ENCODE assay signal across 8 cellular contexts in the genomic region with DNA sequence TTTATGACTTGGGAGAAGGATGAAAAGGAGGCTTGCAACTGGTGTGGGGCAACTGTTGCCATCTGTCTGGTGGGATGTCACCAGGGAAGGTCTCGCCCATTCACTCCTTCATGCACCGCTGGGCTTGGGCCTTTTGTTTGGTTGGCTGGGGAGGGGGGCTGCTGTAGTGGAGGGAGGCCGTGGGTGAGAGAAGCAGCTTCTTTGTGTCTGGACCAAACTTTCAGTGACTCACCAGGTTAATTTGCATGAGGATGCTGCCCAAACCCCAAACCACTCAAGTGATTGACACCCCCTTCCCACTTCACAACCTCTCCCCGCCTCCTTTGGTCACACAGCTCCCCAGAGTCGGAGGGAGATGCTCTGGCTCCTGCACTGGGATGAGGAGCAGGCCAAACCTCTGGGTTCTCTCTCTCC. TPM values are rescaled to one million over a fixed set of nuclear protein-coding genes. Genes with fewer than 3 reads are reported as not detected.
DNase-seq lines count a peak whose midpoint lies in the region; ATAC-seq and TF ChIP-seq lines count a peak whose summit lies in the region.

No MANE protein-coding gene starts in this region.

- H3K27ac ChIP-seq in OCI-LY3 (ENCODE audit: low read length) (peak overlapping the region; percentile 84), angular gyrus (ENCODE audit: low read depth, low read length) (peak overlapping the region; percentile 79), testis (peak overlapping the region in 1 of 2 donors; percentile 91)
- H3K27ac ChIP-seq in naive thymus-derived CD4-positive, alpha-beta T cell (ENCODE audit: low read depth, low read length) = peak overlapping the region; percentile 98

- peak overlapping the region; percentile 85 to 100 (median 99) for H3K27ac Mint-ChIP-seq in naive thymus-derived CD4-positive, alpha-beta T cell
- no peak overlapping the region for H3K27ac Mint-ChIP-seq in osteocyte (ENCODE audit: unreplicated experiment)

- H3K4me1 Mint-ChIP-seq in naive thymus-derived CD4-positive, alpha-beta T cell = peaks cover 61 to 92% (median 85%) of the 10 kb centered on the region in 7 donors
- H3K4me1 Mint-ChIP-seq in osteocyte (ENCODE audit: unreplicated experiment) = peaks cover 28% of the 10 kb centered on the region

- no peaks in the 10 kb centered on the region for H4K20me1 ChIP-seq in OCI-LY3 (ENCODE audit: insufficient read depth, low read length)

- H3K4me3 ChIP-seq in OCI-LY3 (ENCODE audit: low read length) = peak overlapping the region; percentile 73
- H3K4me3 ChIP-seq in naive thymus-derived CD4-positive, alpha-beta T cell (ENCODE audit: low read length) = peak overlapping the region; percentile 29
- no peak overlapping the region for H3K4me3 ChIP-seq in testis

- no peaks in the 10 kb centered on the region for H3K27me3 Mint-ChIP-seq in naive thymus-derived CD4-positive, alpha-beta T cell
- H3K27me3 Mint-ChIP-seq in osteocyte (ENCODE audit: unreplicated experiment) = peaks cover 52% of the 10 kb centered on the region

- no peak for TF ChIP-seq POLR2A in testis (IDR thresholded peaks at IDR 0.05)

- peak; percentile 30 for ATAC-seq in HG03139 (IDR thresholded peaks at IDR 0.05; ENCODE audit: unreplicated experiment)
- no peak for ATAC-seq in naive thymus-derived CD4-positive, alpha-beta T cell

- H3K4me3 Mint-ChIP-seq in naive thymus-derived CD4-positive, alpha-beta T cell = peak overlapping the region; percentile 61 to 89 (median 82)
- no peak overlapping the region for H3K4me3 Mint-ChIP-seq in osteocyte (ENCODE audit: unreplicated experiment)

- no peaks in the 10 kb centered on the region for H3K36me3 ChIP-seq in OCI-LY3 (replicated peaks; ENCODE audit: low read depth, low read length)
- no peaks in the 10 kb centered on the region for H3K36me3 ChIP-seq in naive thymus-derived CD4-positive, alpha-beta T cell (ENCODE audit: control insufficient read depth in 2 of 3, insufficient read depth in 3 of 3, low read length in 3 of 3)
- no peaks in the 10 kb centered on the region for H3K36me3 ChIP-seq in testis (ENCODE audit: low read depth, missing control alignments)

- no peaks in the 10 kb centered on the region for H3K79me2 ChIP-seq in OCI-LY3 (ENCODE audit: low read length)

- intact Hi-C loops in naive thymus-derived CD4-positive, alpha-beta T cell (cut with micrococcal nuclease) = loop anchor here (5.0 to 10.0 kb wide), 10 partner anchors 300 to 1960 kb away; a partner anchor contains a TSS
- intact Hi-C loops in testis (cut with DNase I; ENCODE audit: low total_unique reads) = loop anchor here (5.0 kb wide), 1 partner anchor 53 kb away; no protein-coding TSS in a partner anchor

- CTCF ChIA-PET in naive thymus-derived CD4-positive, alpha-beta T cell (lab: Charles Lee) = interaction anchor here (1.2 to 9.7 kb wide), 7 partner anchors 12 to 163 kb away, joined by 4 to 215 read pairs (median 79); a partner anchor contains a TSS

- DNase-seq in NCI-H524 (lab: John Stamatoyannopoulos, UW) (peak; percentile 48 to 55), NCI-H524 treated with DMSO at 0.1 percent for 48 hours (lab: John Stamatoyannopoulos, UW) (no peak), osteocyte (ENCODE audit: extremely low spot score, unreplicated experiment) (no peak), testis (no peak)
- peak in 3 of 9 donors; percentile 18 to 72 (median 55) for DNase-seq in naive thymus-derived CD4-positive, alpha-beta T cell

- H3K9me3 Mint-ChIP-seq in naive thymus-derived CD4-positive, alpha-beta T cell = no peaks in the 10 kb centered on the region
- no peaks in the 10 kb centered on the region for H3K9me3 Mint-ChIP-seq in osteocyte (ENCODE audit: unreplicated experiment)

- H3K4me1 ChIP-seq in OCI-LY3 (ENCODE audit: low read length) (peaks cover 84% of the 10 kb centered on the region), testis (peaks cover 20% of the 10 kb centered on the region)
- H3K4me1 ChIP-seq in naive thymus-derived CD4-positive, alpha-beta T cell (ENCODE audit: control insufficient read depth in 2 of 2, insufficient read depth in 2 of 2, low read length in 2 of 2) = peaks cover 76% of the 10 kb centered on the region in 2 donors

- TF ChIP-seq CTCF in OCI-LY3 (IDR thresholded peaks at IDR 0.05; ENCODE audit: low read depth, low read length) (no peak), osteocyte (IDR thresholded peaks at IDR 0.05) (no peak), testis (IDR thresholded peaks at IDR 0.05) (no peak)

- H3K4me2 ChIP-seq in OCI-LY3 (ENCODE audit: low read length) = peak overlapping the region; percentile 80

- no peaks in the 10 kb centered on the region for H3K36me3 Mint-ChIP-seq in naive thymus-derived CD4-positive, alpha-beta T cell
- no peaks in the 10 kb centered on the region for H3K36me3 Mint-ChIP-seq in osteocyte (ENCODE audit: unreplicated experiment)

- 66 to 74% methylated on average over 4 to 5 of the region's 5 CpGs for WGBS in testis, 2 donors

- H3K27me3 ChIP-seq in OCI-LY3 (ENCODE audit: low read depth, low read length) (no peaks in the 10 kb centered on the region), testis (no peaks in the 10 kb centered on the region)
- H3K27me3 ChIP-seq in naive thymus-derived CD4-positive, alpha-beta T cell (ENCODE audit: control insufficient read depth in 2 of 2, insufficient read depth in 2 of 2, low read length in 2 of 2) = no peaks in the 10 kb centered on the region

- H2AFZ ChIP-seq in OCI-LY3 (ENCODE audit: low read depth, low read length) = no peak overlapping the region

- H3K9ac ChIP-seq in OCI-LY3 (ENCODE audit: low read length) = peak overlapping the region; percentile 74

- H3K9me3 ChIP-seq in OCI-LY3 (ENCODE audit: insufficient read depth, low read length) (no peaks in the 10 kb centered on the region; the same call in 1 of the 2 replicates), testis (no peaks in the 10 kb centered on the region)
- no peaks in the 10 kb centered on the region for H3K9me3 ChIP-seq in naive thymus-derived CD4-positive, alpha-beta T cell (ENCODE audit: control insufficient read depth in 2 of 3, low read length in 3 of 3)

- POLR2A ChIA-PET in naive thymus-derived CD4-positive, alpha-beta T cell (lab: Charles Lee) = interaction anchor here (1.7 to 24.2 kb wide), 7 partner anchors 8 to 439 kb away, joined by 7 to 1812 read pairs (median 73); a partner anchor contains a TSS

RNA-seq across cellular contexts. Expression of a gene that starts 19.7 kb away (rescaled TPM):
- total RNA-seq in naive thymus-derived CD4-positive, alpha-beta T cell = 100 to 1,000 TPM; 141 to 654 (median 241) TPM
- 100 to 1,000 TPM; 118 to 211 TPM for polyA plus RNA-seq in naive thymus-derived CD4-positive, alpha-beta T cell
- total RNA-seq in osteocyte (31.2 and 33.7 TPM in 2 replicates), testis (10 to 100 TPM; 14.5 to 23.8 TPM)
- polyA plus RNA-seq in testis (ENCODE audit: insufficient read depth, low read depth, low replicate concordance) = 25.4 TPM

RNA-seq across cellular contexts. Expression of a gene that starts 25.9 kb away (rescaled TPM):
- total RNA-seq in naive thymus-derived CD4-positive, alpha-beta T cell = not detected
- polyA plus RNA-seq in naive thymus-derived CD4-positive, alpha-beta T cell = not detected
- total RNA-seq in osteocyte = not detected in 2 replicates
- 1 to 10 TPM; 5.2 to 9.5 TPM for total RNA-seq in testis
- polyA plus RNA-seq in testis (ENCODE audit: insufficient read depth, low read depth, low replicate concordance) = 26.4 TPM

Comparison
In these comparisons a context has a peak if more than half of its experiments do, and no peak if none do; other contexts are left out.
1. DNase-seq: peak in NCI-H524 (2 of 2); none in NCI-H524 treated with DMSO at 0.1 percent for 48 hours (single experiment), osteocyte (single experiment) and testis (single experiment).
2. H3K4me3 ChIP-seq: peak in OCI-LY3 (single experiment) and naive thymus-derived CD4-positive, alpha-beta T cell (single experiment); none in testis (0 of 2).